In the genomic region with DNA sequence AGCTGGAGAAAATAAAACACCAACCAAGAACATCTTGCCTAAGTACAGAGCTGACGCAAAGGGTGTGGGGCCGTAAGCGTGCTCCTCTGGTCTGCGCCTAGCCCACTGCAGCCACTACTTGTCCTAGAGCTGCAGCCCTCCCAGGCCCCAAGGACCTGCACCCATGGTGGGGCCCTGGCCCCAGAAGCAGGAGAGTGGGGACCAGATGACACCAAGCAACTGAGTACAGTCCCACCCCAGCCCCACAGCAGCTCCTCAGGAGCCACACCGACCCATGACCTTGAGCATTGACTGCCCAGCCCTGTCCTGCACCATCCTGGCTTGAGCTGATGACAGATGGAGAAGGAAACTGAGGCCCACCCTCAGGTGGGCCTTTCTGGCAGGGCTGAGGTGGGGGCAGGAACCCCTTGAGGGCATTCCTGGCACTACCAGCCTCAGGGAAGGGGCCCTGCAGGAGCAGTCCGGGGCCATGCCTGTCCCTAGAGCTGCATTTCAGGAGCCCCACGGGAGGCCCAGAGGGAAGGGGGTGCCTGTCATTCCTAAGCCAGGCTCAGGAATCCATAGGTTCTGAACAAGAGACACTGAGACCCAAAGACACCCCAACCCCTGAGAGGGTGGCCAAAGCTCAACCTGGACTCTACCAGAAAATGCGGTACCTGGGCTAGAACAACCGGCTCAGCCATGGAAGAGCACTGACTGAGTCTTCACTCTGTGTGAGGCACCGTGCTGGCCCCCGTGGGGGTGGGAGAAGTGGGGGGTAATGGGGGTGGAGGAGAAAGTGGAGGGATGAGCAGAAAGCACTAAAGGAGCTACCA, we compare ENCODE assay signal across 1 cellular context.
TF ChIP-seq lines count a peak whose summit lies in the region.

No MANE protein-coding gene starts in this region.

TF ChIP-seq in H1, 55 proteins besides CTCF, POLR2A, EP300 and RAD21:
- no peak for TF ChIP-seq POU5F1 (IDR thresholded peaks at IDR 0.05; ENCODE audit: low read depth, low read length)
- no peak for TF ChIP-seq KDM5A (IDR thresholded peaks at IDR 0.05; ENCODE audit: low read length)
- no peak for TF ChIP-seq CEBPB (IDR thresholded peaks at IDR 0.05; ENCODE audit: low read depth, low read length)
- no peak for TF ChIP-seq FOSL1 (IDR thresholded peaks at IDR 0.05; ENCODE audit: insufficient read depth, low read depth, low read length)
- TF ChIP-seq KDM4A (IDR thresholded peaks at IDR 0.05; ENCODE audit: low read depth, low read length, severe bottlenecking), result no peak
